ENCODE assay signal across 1 cellular context in the genomic region with DNA sequence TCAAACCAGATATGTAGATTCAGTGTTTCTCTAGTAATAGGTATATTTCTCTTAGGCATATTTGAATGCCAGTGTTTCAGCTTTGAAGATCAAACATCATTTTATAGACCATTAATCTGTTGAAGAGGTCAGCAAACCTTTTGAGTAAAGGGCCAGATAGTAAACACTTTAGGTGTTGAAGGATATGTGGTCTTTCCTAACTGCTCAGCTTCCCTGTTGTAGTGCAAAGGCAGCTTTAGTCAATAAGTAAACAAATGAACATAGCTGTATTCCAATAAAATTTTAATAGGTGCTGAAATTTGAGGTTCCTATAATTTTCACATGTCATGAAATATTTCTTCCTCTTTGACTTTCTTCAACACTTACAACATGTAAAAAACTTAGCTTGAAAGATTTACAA.
TF ChIP-seq lines count a peak whose summit lies in the region.

No MANE protein-coding gene starts in this region.

TF ChIP-seq in GM23338, 12 proteins besides CTCF, POLR2A, EP300 and RAD21 (continued from another document):
- TF ChIP-seq, protein P1, sequence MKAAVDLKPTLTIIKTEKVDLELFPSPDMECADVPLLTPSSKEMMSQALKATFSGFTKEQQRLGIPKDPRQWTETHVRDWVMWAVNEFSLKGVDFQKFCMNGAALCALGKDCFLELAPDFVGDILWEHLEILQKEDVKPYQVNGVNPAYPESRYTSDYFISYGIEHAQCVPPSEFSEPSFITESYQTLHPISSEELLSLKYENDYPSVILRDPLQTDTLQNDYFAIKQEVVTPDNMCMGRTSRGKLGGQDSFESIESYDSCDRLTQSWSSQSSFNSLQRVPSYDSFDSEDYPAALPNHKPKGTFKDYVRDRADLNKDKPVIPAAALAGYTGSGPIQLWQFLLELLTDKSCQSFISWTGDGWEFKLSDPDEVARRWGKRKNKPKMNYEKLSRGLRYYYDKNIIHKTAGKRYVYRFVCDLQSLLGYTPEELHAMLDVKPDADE (IDR thresholded peaks at IDR 0.05), result no peak
- TF ChIP-seq POLR2AphosphoS5 (IDR thresholded peaks at IDR 0.05; ENCODE audit: low read depth) (no peak), ZNF114 (CRISPR knock-in tag; IDR thresholded peaks at IDR 0.05) (no peak), CREB1 (CRISPR knock-in tag; IDR thresholded peaks at IDR 0.05; ENCODE audit: low read depth) (no peak), EZH2phosphoT487 (IDR thresholded peaks at IDR 0.05; ENCODE audit: unreplicated experiment) (no peak), NANOG (IDR thresholded peaks at IDR 0.05; ENCODE audit: borderline replicate concordance) (no peak), ZNF331 (CRISPR knock-in tag; IDR thresholded peaks at IDR 0.05; ENCODE audit: low read depth) (no peak), JUNB (IDR thresholded peaks at IDR 0.05; ENCODE audit: unreplicated experiment) (no peak), EZH2 (IDR thresholded peaks at IDR 0.05; ENCODE audit: low read depth, unreplicated experiment) (no peak)
- TF ChIP-seq, protein P2, sequence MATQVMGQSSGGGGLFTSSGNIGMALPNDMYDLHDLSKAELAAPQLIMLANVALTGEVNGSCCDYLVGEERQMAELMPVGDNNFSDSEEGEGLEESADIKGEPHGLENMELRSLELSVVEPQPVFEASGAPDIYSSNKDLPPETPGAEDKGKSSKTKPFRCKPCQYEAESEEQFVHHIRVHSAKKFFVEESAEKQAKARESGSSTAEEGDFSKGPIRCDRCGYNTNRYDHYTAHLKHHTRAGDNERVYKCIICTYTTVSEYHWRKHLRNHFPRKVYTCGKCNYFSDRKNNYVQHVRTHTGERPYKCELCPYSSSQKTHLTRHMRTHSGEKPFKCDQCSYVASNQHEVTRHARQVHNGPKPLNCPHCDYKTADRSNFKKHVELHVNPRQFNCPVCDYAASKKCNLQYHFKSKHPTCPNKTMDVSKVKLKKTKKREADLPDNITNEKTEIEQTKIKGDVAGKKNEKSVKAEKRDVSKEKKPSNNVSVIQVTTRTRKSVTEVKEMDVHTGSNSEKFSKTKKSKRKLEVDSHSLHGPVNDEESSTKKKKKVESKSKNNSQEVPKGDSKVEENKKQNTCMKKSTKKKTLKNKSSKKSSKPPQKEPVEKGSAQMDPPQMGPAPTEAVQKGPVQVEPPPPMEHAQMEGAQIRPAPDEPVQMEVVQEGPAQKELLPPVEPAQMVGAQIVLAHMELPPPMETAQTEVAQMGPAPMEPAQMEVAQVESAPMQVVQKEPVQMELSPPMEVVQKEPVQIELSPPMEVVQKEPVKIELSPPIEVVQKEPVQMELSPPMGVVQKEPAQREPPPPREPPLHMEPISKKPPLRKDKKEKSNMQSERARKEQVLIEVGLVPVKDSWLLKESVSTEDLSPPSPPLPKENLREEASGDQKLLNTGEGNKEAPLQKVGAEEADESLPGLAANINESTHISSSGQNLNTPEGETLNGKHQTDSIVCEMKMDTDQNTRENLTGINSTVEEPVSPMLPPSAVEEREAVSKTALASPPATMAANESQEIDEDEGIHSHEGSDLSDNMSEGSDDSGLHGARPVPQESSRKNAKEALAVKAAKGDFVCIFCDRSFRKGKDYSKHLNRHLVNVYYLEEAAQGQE (IDR thresholded peaks at IDR 0.05; ENCODE audit: unreplicated experiment), result no peak
